In genomic region chr18:46332956-46333355, GRCh38 we compare ENCODE assay signal across 8 cellular contexts.
DNase-seq lines count a peak whose midpoint lies in the region; ATAC-seq, FAIRE-seq and TF ChIP-seq lines count a peak whose summit lies in the region.

No MANE protein-coding gene starts in this region.

- peak; percentile 14 for ATAC-seq in activated CD4-positive, alpha-beta T cell treated with anti-CD3 and anti-CD28 coated beads for 36 hours
- no peak for ATAC-seq in activated T-helper 17 cell treated with anti-CD3 and anti-CD28 coated beads, Interleukin-2, amount 50 U/mL, for 72 hours (replicated peaks)
- ATAC-seq in stimulated activated naive CD8-positive, alpha-beta T cell treated with anti-CD3 and anti-CD28 coated beads, Interleukin-15, amount 100 ng/mL, for 72 hours = peak; percentile 29
- ATAC-seq in GM18873 (IDR thresholded peaks at IDR 0.05; ENCODE audit: low FRiP score, unreplicated experiment) = no peak

- H4K20me1 ChIP-seq in keratinocyte (ENCODE audit: control insufficient read depth, extremely low read depth, insufficient read depth, low read length) = no peaks in the 10 kb centered on the region

- peak; percentile 24 for DNase-seq in activated CD4-positive, alpha-beta T cell treated with anti-CD3 and anti-CD28 coated beads for 36 hours
- no peak for DNase-seq in activated CD4-positive, alpha-beta T cell treated with anti-CD3 and anti-CD28 coated beads for 1 hour
- no peak for DNase-seq in keratinocyte (ENCODE audit: low read depth, low spot score)
- no peak for DNase-seq in stimulated activated naive CD8-positive, alpha-beta T cell treated with anti-CD3 and anti-CD28 coated beads, Interleukin-15, amount 100 ng/mL, for 72 hours
- no peak for DNase-seq in ACHN
- no peak for DNase-seq in KG1 (lab: John Stamatoyannopoulos, UW)

- H3K4me1 ChIP-seq in keratinocyte (ENCODE audit: control insufficient read depth, extremely low read depth, insufficient read depth, low read length) = peaks cover 27% of the 10 kb centered on the region

- H3K4me3 Mint-ChIP-seq in activated CD4-positive, alpha-beta T cell treated with anti-CD3 and anti-CD28 coated beads for 36 hours = peak overlapping the region; percentile 65
- H3K4me3 Mint-ChIP-seq in activated T-helper 17 cell treated with anti-CD3 and anti-CD28 coated beads, Interleukin-2, amount 50 U/mL, for 72 hours = peak overlapping the region; percentile 60
- H3K4me3 Mint-ChIP-seq in stimulated activated naive CD8-positive, alpha-beta T cell treated with anti-CD3 and anti-CD28 coated beads, Interleukin-15, amount 100 ng/mL, for 72 hours = peak overlapping the region; percentile 57 to 72

- H3K9ac ChIP-seq in keratinocyte (ENCODE audit: control insufficient read depth, extremely low read depth, insufficient read depth, low read length) = peak overlapping the region; percentile 47

- TF ChIP-seq CTCF in keratinocyte (optimal IDR thresholded peaks at IDR 0.05 in 1 of 3, IDR thresholded peaks at IDR 0.05 in 1 of 3, conservative IDR thresholded peaks at IDR 0.05 in 1 of 3; ENCODE audit: extremely low read depth in 1 of 3, insufficient read depth in 2 of 3, low read length in 3 of 3) = no peak

- no peaks in the 10 kb centered on the region for H3K9me3 ChIP-seq in keratinocyte (ENCODE audit: control insufficient read depth, low read depth, low read length)

- POLR2A ChIA-PET in activated CD4-positive, alpha-beta T cell treated with anti-CD3 and anti-CD28 coated beads for 36 hours (lab: Charles Lee) = no interaction called here

- dilution Hi-C loops in keratinocyte (cut with MboI; ENCODE audit: extremely low pct_ligation_motif_present, low sequenced_read_pairs) = no loop called here

- peaks cover 6% of the 10 kb centered on the region for H3K27me3 ChIP-seq in keratinocyte (ENCODE audit: control insufficient read depth, extremely low read depth, insufficient read depth, low read length)

- in situ Hi-C loops in ACHN (cut with HindIII; ENCODE audit: low pct_ligation_motif_present, low pct_unique_long_range_greater_than_20kb, low sequenced_read_pairs) = no loop called here

- no peak for FAIRE-seq in keratinocyte (lab: Jason Lieb, UNC)

- no peak overlapping the region for H3K27ac Mint-ChIP-seq in activated CD4-positive, alpha-beta T cell treated with anti-CD3 and anti-CD28 coated beads for 36 hours
- H3K27ac Mint-ChIP-seq in activated T-helper 17 cell treated with anti-CD3 and anti-CD28 coated beads, Interleukin-2, amount 50 U/mL, for 72 hours = no peak overlapping the region
- no peak overlapping the region for H3K27ac Mint-ChIP-seq in stimulated activated naive CD8-positive, alpha-beta T cell treated with anti-CD3 and anti-CD28 coated beads, Interleukin-15, amount 100 ng/mL, for 72 hours

- H3K27ac ChIP-seq in keratinocyte (ENCODE audit: control insufficient read depth, insufficient read depth, low read length) = no peak overlapping the region

- no peaks in the 10 kb centered on the region for H3K9me1 ChIP-seq in keratinocyte (ENCODE audit: control insufficient read depth, extremely low read depth, insufficient read depth, low read length)

- no peaks in the 10 kb centered on the region for H3K9me3 Mint-ChIP-seq in activated CD4-positive, alpha-beta T cell treated with anti-CD3 and anti-CD28 coated beads for 36 hours (ENCODE audit: low read depth)
- H3K9me3 Mint-ChIP-seq in activated T-helper 17 cell treated with anti-CD3 and anti-CD28 coated beads, Interleukin-2, amount 50 U/mL, for 72 hours = no peaks in the 10 kb centered on the region
- H3K9me3 Mint-ChIP-seq in stimulated activated naive CD8-positive, alpha-beta T cell treated with anti-CD3 and anti-CD28 coated beads, Interleukin-15, amount 100 ng/mL, for 72 hours = no peaks in the 10 kb centered on the region

- no peaks in the 10 kb centered on the region for H3K36me3 Mint-ChIP-seq in activated CD4-positive, alpha-beta T cell treated with anti-CD3 and anti-CD28 coated beads for 36 hours (ENCODE audit: low read depth)
- H3K36me3 Mint-ChIP-seq in activated T-helper 17 cell treated with anti-CD3 and anti-CD28 coated beads, Interleukin-2, amount 50 U/mL, for 72 hours (ENCODE audit: low read depth) = no peaks in the 10 kb centered on the region

- peaks cover 12% of the 10 kb centered on the region for H3K4me1 Mint-ChIP-seq in activated CD4-positive, alpha-beta T cell treated with anti-CD3 and anti-CD28 coated beads for 36 hours
- peaks cover 16% of the 10 kb centered on the region for H3K4me1 Mint-ChIP-seq in activated T-helper 17 cell treated with anti-CD3 and anti-CD28 coated beads, Interleukin-2, amount 50 U/mL, for 72 hours
- peaks cover 41% of the 10 kb centered on the region for H3K4me1 Mint-ChIP-seq in stimulated activated naive CD8-positive, alpha-beta T cell treated with anti-CD3 and anti-CD28 coated beads, Interleukin-15, amount 100 ng/mL, for 72 hours

- peak overlapping the region; percentile 87 for H3K4me2 ChIP-seq in keratinocyte (ENCODE audit: control insufficient read depth, extremely low read depth, insufficient read depth, low read depth, low read length)

- H3K79me2 ChIP-seq in keratinocyte (ENCODE audit: control insufficient read depth, insufficient read depth, low read length) = no peaks in the 10 kb centered on the region

- intact Hi-C loops in activated CD4-positive, alpha-beta T cell treated with anti-CD3 and anti-CD28 coated beads for 36 hours (cut with DNase I, micrococcal nuclease) = loop anchor here in 1 of 2 experiments (1.0 kb wide), 1 partner anchor 229 kb away; the partner anchor contains the start of gene HAUS1

- H2AFZ ChIP-seq in keratinocyte (ENCODE audit: control insufficient read depth, low read length) = no peak overlapping the region

- H3K4me3 ChIP-seq in keratinocyte (ENCODE audit: control insufficient read depth in 2 of 3, extremely low read depth in 1 of 3, insufficient read depth in 2 of 3, low read depth in 1 of 3, low read length in 3 of 3) = no peak overlapping the region

- H3K36me3 ChIP-seq in keratinocyte (ENCODE audit: control insufficient read depth in 2 of 2, extremely low read depth in 1 of 2, insufficient read depth in 2 of 2, low read length in 2 of 2) = no peaks in the 10 kb centered on the region

- CTCF ChIA-PET in activated CD4-positive, alpha-beta T cell treated with anti-CD3 and anti-CD28 coated beads for 36 hours (lab: Charles Lee) = no interaction called here

- H3K27me3 Mint-ChIP-seq in activated CD4-positive, alpha-beta T cell treated with anti-CD3 and anti-CD28 coated beads for 36 hours = peaks cover 50% of the 10 kb centered on the region
- H3K27me3 Mint-ChIP-seq in activated T-helper 17 cell treated with anti-CD3 and anti-CD28 coated beads, Interleukin-2, amount 50 U/mL, for 72 hours = peaks cover 43% of the 10 kb centered on the region
- peaks cover 92% of the 10 kb centered on the region for H3K27me3 Mint-ChIP-seq in stimulated activated naive CD8-positive, alpha-beta T cell treated with anti-CD3 and anti-CD28 coated beads, Interleukin-15, amount 100 ng/mL, for 72 hours

Comparison
In these comparisons a context has a peak if more than half of its experiments do, and no peak if none do; other contexts are left out.
1. ATAC-seq: peak in activated CD4-positive, alpha-beta T cell treated with anti-CD3 and anti-CD28 coated beads for 36 hours (single experiment) and stimulated activated naive CD8-positive, alpha-beta T cell treated with anti-CD3 and anti-CD28 coated beads, Interleukin-15, amount 100 ng/mL, for 72 hours (single experiment); none in activated T-helper 17 cell treated with anti-CD3 and anti-CD28 coated beads, Interleukin-2, amount 50 U/mL, for 72 hours (single experiment) and GM18873 (single experiment).
2. Peak in every context shown above with its lines, with median percentiles within 50 percentile points of each other: H3K4me3 Mint-ChIP-seq.